ENCODE assay signal across 9 cellular contexts in genomic region chrX:103157511-103158316, GRCh38. TPM values are rescaled to one million over a fixed set of nuclear protein-coding genes. Genes with fewer than 3 reads are reported as not detected.
DNase-seq lines count a peak whose midpoint lies in the region; ATAC-seq, FAIRE-seq and TF ChIP-seq lines count a peak whose summit lies in the region.
"Had no signal": no experiment of that assay in that cellular context is flagged by ENCODE, and none has a peak within 500 bp of the region (broad histone marks: within the 10 kb centered on the region; RNA-seq: fewer than 3 reads in every experiment).

No MANE protein-coding gene starts in this region.

- H3K4me2 ChIP-seq in keratinocyte (ENCODE audit: control insufficient read depth, extremely low read depth, insufficient read depth, low read depth, low read length): no peak overlapping the region

- FAIRE-seq in GM18507 (lab: Jason Lieb, UNC) (peak; percentile 41), keratinocyte (lab: Jason Lieb, UNC) (no peak)

- BruUV-seq in Calu3 (replicated peaks; lab: Mats Ljungman, UMichigan): no TSS peak

- peaks cover 4% of the 10 kb centered on the region for H3K9me3 Mint-ChIP-seq in Calu3 (ENCODE audit: low read depth, unreplicated experiment)

- CTCF ChIA-PET in Calu3 (lab: Charles Lee): no interaction called here

- H3K79me2 ChIP-seq in keratinocyte (ENCODE audit: control insufficient read depth, insufficient read depth, low read length): no peaks in the 10 kb centered on the region

- no peak overlapping the region for H3K4me3 ChIP-seq in adrenal gland
- H3K4me3 ChIP-seq in keratinocyte (ENCODE audit: control insufficient read depth in 2 of 3, extremely low read depth in 1 of 3, insufficient read depth in 2 of 3, low read depth in 1 of 3, low read length in 3 of 3): no peak overlapping the region

- H3K27ac Mint-ChIP-seq in Calu3 (ENCODE audit: unreplicated experiment): no peak overlapping the region
- H3K27ac Mint-ChIP-seq: T-helper 17 cell had no signal

- H3K4me1 ChIP-seq in adrenal gland (replicated peaks in 1 of 2): no peaks in the 10 kb centered on the region
- peaks cover 4% of the 10 kb centered on the region for H3K4me1 ChIP-seq in keratinocyte (ENCODE audit: control insufficient read depth, extremely low read depth, insufficient read depth, low read length)

- H2AFZ ChIP-seq in keratinocyte (ENCODE audit: control insufficient read depth, low read length): no peak overlapping the region

- TF ChIP-seq CTCF in Calu3 (IDR thresholded peaks at IDR 0.05; ENCODE audit: unreplicated experiment) (peak; percentile 69), adrenal gland (IDR thresholded peaks at IDR 0.05) (peak; percentile 45 to 66 (median 52)), keratinocyte (optimal IDR thresholded peaks at IDR 0.05 in 1 of 3, IDR thresholded peaks at IDR 0.05 in 1 of 3, conservative IDR thresholded peaks at IDR 0.05 in 1 of 3; ENCODE audit: extremely low read depth in 1 of 3, insufficient read depth in 2 of 3, low read length in 3 of 3) (peak; percentile 55 to 74 (median 60))

- H3K4me3 Mint-ChIP-seq in Calu3 (ENCODE audit: low read depth, unreplicated experiment): no peak overlapping the region
- H3K4me3 Mint-ChIP-seq: T-helper 17 cell had no signal

- 33 to 65% (median 44%) methylated on average over 2 of the region's 2 CpGs for WGBS in adrenal gland, 4 donors

- peak; percentile 41 for DNase-seq in Calu3
- no peak for DNase-seq in GM18507 (ENCODE audit: extremely low spot score, insufficient read length, low read depth)
- DNase-seq in NCI-H1092 (lab: John Stamatoyannopoulos, UW): peak; percentile 18
- DNase-seq in adrenal gland: peak; percentile 17 to 61 (median 40)
- DNase-seq in keratinocyte (ENCODE audit: low read depth, low spot score): no peak
- DNase-seq in activated CD4-positive, CD25-positive, alpha-beta regulatory T cell (lab: John Stamatoyannopoulos, UW): no peak
- DNase-seq in DMS153 treated with DMSO at 0.1 percent for 48 hours (lab: John Stamatoyannopoulos, UW; ENCODE audit: unreplicated experiment): no peak

- intact Hi-C loops in Calu3 (cut with micrococcal nuclease; ENCODE audit: unreplicated experiment): loop anchor here (1.0 to 5.0 kb wide), 2 partner anchors 100 to 206 kb away; no protein-coding TSS in a partner anchor
- intact Hi-C loops in adrenal gland (cut with DNase I): no loop called here

- no peak overlapping the region for H3K27ac ChIP-seq in adrenal gland
- H3K27ac ChIP-seq in keratinocyte (ENCODE audit: control insufficient read depth, insufficient read depth, low read length): no peak overlapping the region

- no peaks in the 10 kb centered on the region for H3K27me3 ChIP-seq in adrenal gland
- H3K27me3 ChIP-seq in keratinocyte (ENCODE audit: control insufficient read depth, extremely low read depth, insufficient read depth, low read length): no peaks in the 10 kb centered on the region

- H3K4me1 Mint-ChIP-seq in Calu3 (ENCODE audit: low read depth, unreplicated experiment): peaks cover 19% of the 10 kb centered on the region

- dilution Hi-C loops in keratinocyte (cut with MboI; ENCODE audit: extremely low pct_ligation_motif_present, low sequenced_read_pairs): no loop called here

- peaks cover 10% of the 10 kb centered on the region for H3K27me3 Mint-ChIP-seq in Calu3 (ENCODE audit: unreplicated experiment)
- H3K27me3 Mint-ChIP-seq: T-helper 17 cell had no signal

- no peak for TF ChIP-seq POLR2A in adrenal gland (IDR thresholded peaks at IDR 0.05)

- ATAC-seq in GM19351 (IDR thresholded peaks at IDR 0.05; ENCODE audit: unreplicated experiment): no peak
- ATAC-seq: T-helper 17 cell had no signal

- H3K9ac ChIP-seq in keratinocyte (ENCODE audit: control insufficient read depth, extremely low read depth, insufficient read depth, low read length): no peak overlapping the region

- no peaks in the 10 kb centered on the region for H4K20me1 ChIP-seq in keratinocyte (ENCODE audit: control insufficient read depth, extremely low read depth, insufficient read depth, low read length)

- H3K9me3 ChIP-seq in adrenal gland (replicated peaks in 1 of 3) (no peaks in the 10 kb centered on the region), keratinocyte (ENCODE audit: control insufficient read depth, low read depth, low read length) (no peaks in the 10 kb centered on the region)

- H3K36me3 ChIP-seq in adrenal gland (replicated peaks in 1 of 2) (no peaks in the 10 kb centered on the region), keratinocyte (ENCODE audit: control insufficient read depth in 2 of 2, extremely low read depth in 1 of 2, insufficient read depth in 2 of 2, low read length in 2 of 2) (no peaks in the 10 kb centered on the region)

- H3K36me3 Mint-ChIP-seq in Calu3 (ENCODE audit: insufficient read depth, unreplicated experiment): no peaks in the 10 kb centered on the region

- no peaks in the 10 kb centered on the region for H3K9me1 ChIP-seq in keratinocyte (ENCODE audit: control insufficient read depth, extremely low read depth, insufficient read depth, low read length)

RNA-seq across cellular contexts. Expression of gene BEX4, which starts 57.2 kb away (rescaled TPM):
- total RNA-seq in Calu3 (2022): not detected in 2 replicates
- total RNA-seq in adrenal gland: 10 to 100 TPM; 24.5 to 78.6 (median 56.1) TPM
- polyA plus RNA-seq in adrenal gland: 100 to 1,000 TPM in 1 of 3 donors, 10 to 100 TPM in 2; 66.0 to 143 (median 68.7) TPM
- polyA plus RNA-seq in keratinocyte: 11.8 to 20.0 TPM (median 14.3 TPM) in 3 replicates
- polyA plus RNA-seq in keratinocyte (2011; ENCODE audit: low read depth): 14.1 TPM
- 16.9 and 26.4 TPM in 2 replicates for polyA plus RNA-seq in keratinocyte (2011; cell fraction: cytosol; rRNA removed)
- 9.4 and 13.4 TPM in 2 replicates for polyA plus RNA-seq in keratinocyte (2011; cell fraction: nucleus; rRNA removed)
- polyA plus RNA-seq in keratinocyte (2012; ENCODE audit: low replicate concordance): 11.0 and 14.7 TPM in 2 replicates
- 0.79 to 3.7 TPM (median 2.0 TPM) in 3 replicates for polyA minus RNA-seq in keratinocyte
- 9.0 TPM for polyA minus RNA-seq in keratinocyte (2011; cell fraction: cytosol; rRNA and poly(A)+ RNA removed)
- 0.95 and 4.8 TPM in 2 replicates for polyA minus RNA-seq in keratinocyte (2011; cell fraction: nucleus; rRNA and poly(A)+ RNA removed)

Comparison
In these comparisons a context has a peak if more than half of its experiments do, and no peak if none do; other contexts are left out.
1. DNase-seq: peak in Calu3 (single experiment), NCI-H1092 (single experiment) and adrenal gland (7 of 7); none in GM18507 (single experiment), keratinocyte (single experiment), activated CD4-positive, CD25-positive, alpha-beta regulatory T cell (0 of 4) and DMS153 treated with DMSO at 0.1 percent for 48 hours (single experiment).
2. RNA of gene BEX4, which starts 57.2 kb away (total RNA-seq): 24.5 to 78.6 TPM in adrenal gland; not detected in Calu3; every median in the first group is over 10 times any median in the second.
3. Peak in every context shown above with its lines, with median percentiles within 50 percentile points of each other: CTCF ChIP-seq.